Comparison of ENCODE assay signal across 9 cellular contexts in the genomic region with DNA sequence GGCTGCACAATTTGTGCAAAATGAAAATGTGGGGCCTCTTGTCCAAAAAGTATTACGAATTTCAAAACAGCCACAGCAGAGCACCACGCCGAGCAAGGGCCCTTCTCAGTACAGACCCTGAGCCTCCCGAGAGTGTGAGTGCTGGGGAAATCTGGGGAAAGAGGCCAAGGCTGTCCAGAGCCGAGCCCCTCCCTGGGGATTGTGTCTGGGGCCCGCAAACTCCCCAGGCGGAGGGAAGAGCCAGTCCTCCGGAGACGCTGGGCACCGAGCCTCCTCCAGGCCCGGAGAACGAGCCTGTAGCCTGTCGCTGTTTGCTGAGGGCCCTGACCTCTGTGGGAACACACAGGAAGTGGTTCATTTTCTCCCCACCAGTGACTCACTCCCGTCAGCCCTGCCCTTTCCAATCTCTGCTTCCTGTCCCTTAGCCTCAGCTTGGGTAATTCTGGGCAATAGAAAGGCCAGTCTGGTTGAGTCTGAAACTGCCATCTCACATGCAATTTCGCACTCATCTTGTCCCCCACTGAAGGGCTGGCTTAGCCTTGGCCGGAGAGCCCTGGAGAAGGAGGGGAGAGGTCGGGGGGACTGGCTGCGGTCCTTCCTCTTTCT. TPM values are rescaled to one million over a fixed set of nuclear protein-coding genes. Genes with fewer than 3 reads are reported as not detected.
A peak's percentile ranks its signal among the peaks of the same experiment; 100 is the strongest.
DNase-seq lines count a peak whose midpoint lies in the region; ATAC-seq and TF ChIP-seq lines count a peak whose summit lies in the region.
"Had no signal": no experiment of that assay in that cellular context is flagged by ENCODE, and none has a peak within 500 bp of the region (broad histone marks: within the 10 kb centered on the region; RNA-seq: fewer than 3 reads in every experiment).

No MANE protein-coding gene starts in this region.

- H3K4ac ChIP-seq in neuronal stem cell (ENCODE audit: low read length), result no peak overlapping the region

- H3K79me1 ChIP-seq in neuronal stem cell (ENCODE audit: low read depth, low read length), result no peaks in the 10 kb centered on the region

- no peak overlapping the region for H2BK15ac ChIP-seq in neuronal stem cell (ENCODE audit: low read length)

- no peak for TF ChIP-seq CTCF in esophagus squamous epithelium (IDR thresholded peaks at IDR 0.05)
- TF ChIP-seq CTCF in suprapubic skin (IDR thresholded peaks at IDR 0.05), result no peak

- no peak overlapping the region for H2BK5ac ChIP-seq in neuronal stem cell (ENCODE audit: low read length)

- H3K4me2 ChIP-seq in neuronal stem cell (ENCODE audit: insufficient read depth, low read length, poor library complexity, severe bottlenecking), result no peak overlapping the region

- H2BK12ac ChIP-seq in neuronal stem cell (ENCODE audit: low read length), result no peak overlapping the region

- DNase-seq in NCI-H510A (lab: John Stamatoyannopoulos, UW) (peak; percentile 22), NCI-H510A treated with DMSO at 0.1 percent for 48 hours (lab: John Stamatoyannopoulos, UW) (no peak), NT2/D1 (ENCODE audit: low read depth, low spot score) (no peak), activated T-cell treated with anti-CD3 and anti-CD28 coated beads for 1 hour (ENCODE audit: low read depth) (peak; percentile 50), esophagus squamous epithelium (lab: John Stamatoyannopoulos, UW) (peak; percentile 37), neuronal stem cell (ENCODE audit: low spot score) (no peak), suprapubic skin (ENCODE audit: low spot score in 2 of 2) (peak in 1 of 2 donors; percentile 87)

- no peak overlapping the region for H4K8ac ChIP-seq in neuronal stem cell (ENCODE audit: low read depth, low read length)

- peak; percentile 91 for ATAC-seq in HG02884 (IDR thresholded peaks at IDR 0.05; ENCODE audit: unreplicated experiment)

- no peak for TF ChIP-seq EP300 in suprapubic skin (IDR thresholded peaks at IDR 0.05)

- H3K14ac ChIP-seq in neuronal stem cell (ENCODE audit: low read length), result no peak overlapping the region

- H2BK120ac ChIP-seq in neuronal stem cell (ENCODE audit: low read depth, low read length), result no peak overlapping the region

- TF ChIP-seq POLR2A in esophagus squamous epithelium (IDR thresholded peaks at IDR 0.05), result peak in 2 of 4 donors; percentile 26 to 64
- peak in 1 of 2 donors; percentile 27 for TF ChIP-seq POLR2A in suprapubic skin (IDR thresholded peaks at IDR 0.05)

- 38 to 52% methylated on average over 7 to 8 of the region's 18 CpGs for WGBS in esophagus squamous epithelium, 2 donors
- no CpG with 5 or more reads among the region's 18 CpGs for WGBS in neuronal stem cell (ENCODE audit: extremely low coverage in 2 of 2, insufficient read length in 2 of 2, insufficient replicate concordance in 1 of 2), 2 donors
- 69% methylated on average over 13 of the region's 18 CpGs for WGBS in suprapubic skin

- intact Hi-C loops in esophagus squamous epithelium (cut with DNase I), result no loop called here

- H3K18ac ChIP-seq in neuronal stem cell (ENCODE audit: low read length), result no peak overlapping the region

- H2AK5ac ChIP-seq in neuronal stem cell (ENCODE audit: low read depth, low read length), result peak overlapping the region; percentile 8

- peak overlapping the region; percentile 90 for H4K91ac ChIP-seq in neuronal stem cell (ENCODE audit: low read depth, low read length, poor library complexity)

- H3K9ac ChIP-seq in NT2/D1 (ENCODE audit: insufficient read length, low read depth) (peak overlapping the region; percentile 52), neuronal stem cell (ENCODE audit: low read depth, low read length, poor library complexity) (no peak overlapping the region)

- H3K4me3 ChIP-seq in NT2/D1 (ENCODE audit: insufficient read length, low read depth) (no peak overlapping the region), esophagus squamous epithelium (peak overlapping the region in 3 of 4 donors; percentile 1 to 49 (median 24)), neuronal stem cell (ENCODE audit: low read length in 2 of 2) (no peak overlapping the region), suprapubic skin (peak overlapping the region; percentile 19)

- H3K9me3 ChIP-seq in NT2/D1 (ENCODE audit: insufficient read depth, low read length) (no peaks in the 10 kb centered on the region), esophagus squamous epithelium (no peaks in the 10 kb centered on the region), neuronal stem cell (replicated peaks in 1 of 2; ENCODE audit: control insufficient read depth in 2 of 2, insufficient read depth in 1 of 2, low read depth in 1 of 2, low read length in 2 of 2) (no peaks in the 10 kb centered on the region), suprapubic skin (no peaks in the 10 kb centered on the region)

- H3K27me3 ChIP-seq in NT2/D1 (ENCODE audit: insufficient read depth, insufficient read length) (no peaks in the 10 kb centered on the region), esophagus squamous epithelium (no peaks in the 10 kb centered on the region), neuronal stem cell (ENCODE audit: control insufficient read depth in 3 of 3, insufficient read depth in 3 of 3, low read depth in 1 of 3, low read length in 3 of 3) (no peaks in the 10 kb centered on the region), suprapubic skin (no peaks in the 10 kb centered on the region)

- H3K23ac ChIP-seq in neuronal stem cell (ENCODE audit: low read depth, low read length, poor library complexity), result no peak overlapping the region

- H2AFZ ChIP-seq in neuronal stem cell (ENCODE audit: low read length), result peak overlapping the region; percentile 85

- H3K4me1 ChIP-seq in NT2/D1 (ENCODE audit: insufficient read depth, insufficient read length), result peaks cover 9% of the 10 kb centered on the region
- H3K4me1 ChIP-seq in esophagus squamous epithelium, result peaks cover 3 to 39% (median 29%) of the 10 kb centered on the region in 3 donors
- peaks cover 3 to 12% of the 10 kb centered on the region in 2 donors for H3K4me1 ChIP-seq in neuronal stem cell (ENCODE audit: control insufficient read depth in 2 of 2, insufficient read depth in 1 of 2, low read depth in 1 of 2, low read length in 2 of 2)
- H3K4me1 ChIP-seq in suprapubic skin, result peaks cover 31% of the 10 kb centered on the region

- H3K36me3 ChIP-seq in NT2/D1 (ENCODE audit: insufficient read depth, insufficient read length, low read length) (no peaks in the 10 kb centered on the region), esophagus squamous epithelium (no peaks in the 10 kb centered on the region), neuronal stem cell (replicated peaks in 1 of 2; ENCODE audit: control insufficient read depth in 2 of 2, insufficient read depth in 2 of 2, low read length in 2 of 2) (no peaks in the 10 kb centered on the region), suprapubic skin (no peaks in the 10 kb centered on the region)

- H3K27ac ChIP-seq in esophagus squamous epithelium (peak overlapping the region; percentile 79 to 95 (median 88)), neuronal stem cell (replicated peaks; ENCODE audit: low read length) (no peak overlapping the region), suprapubic skin (peak overlapping the region; percentile 80)
- H3K27ac ChIP-seq: C4-2B had no signal

RNA-seq across cellular contexts. Expression of gene GNA12, which starts 19.5 kb away (rescaled TPM):
- 10 to 100 TPM in 1 of 4 donors, 1 to 10 TPM in 3; 6.6 to 11.6 (median 7.6) TPM for total RNA-seq in esophagus squamous epithelium
- polyA plus RNA-seq in neuronal stem cell (2013, experiment 1 of 2), result 37.0 TPM
- 36.5 TPM for polyA plus RNA-seq in neuronal stem cell (2013, experiment 2 of 2)
- 10 to 100 TPM in 3 of 4 donors, 1 to 10 TPM in 1; 9.7 to 15.0 (median 13.3) TPM for total RNA-seq in suprapubic skin

Comparison
In these comparisons a context has a peak if more than half of its experiments do, and no peak if none do; other contexts are left out.
1. DNase-seq: peak in NCI-H510A (single experiment), activated T-cell treated with anti-CD3 and anti-CD28 coated beads for 1 hour (single experiment) and esophagus squamous epithelium (single experiment); none in NCI-H510A treated with DMSO at 0.1 percent for 48 hours (single experiment), NT2/D1 (single experiment) and neuronal stem cell (single experiment).
2. H3K4me3 ChIP-seq: peak in esophagus squamous epithelium (3 of 4) and suprapubic skin (single experiment); none in NT2/D1 (single experiment) and neuronal stem cell (0 of 2).